In genomic region chr3:28978092-28978491, GRCh38 we compare ENCODE assay signal across 17 cellular contexts.
DNase-seq lines count a peak whose midpoint lies in the region; ATAC-seq and TF ChIP-seq lines count a peak whose summit lies in the region.
"Had no signal": no experiment of that assay in that cellular context is flagged by ENCODE, and none has a peak within 500 bp of the region (broad histone marks: within the 10 kb centered on the region; RNA-seq: fewer than 3 reads in every experiment).

No MANE protein-coding gene starts in this region.

- no peaks in the 10 kb centered on the region for H3K27me3 ChIP-seq in SK-N-SH (ENCODE audit: insufficient read depth)
- H3K27me3 ChIP-seq: BLaER1 had no signal

- H3K79me2 ChIP-seq in SK-N-SH (ENCODE audit: insufficient read depth) = no peaks in the 10 kb centered on the region

- H2AFZ ChIP-seq in SK-N-SH (ENCODE audit: low read depth) = no peak overlapping the region

- H3K27ac ChIP-seq in SK-N-SH (ENCODE audit: low read depth in 2 of 2, low read length in 1 of 2) = no peak overlapping the region
- H3K27ac ChIP-seq: 22Rv1, BLaER1, C4-2B had no signal

- no peaks in the 10 kb centered on the region for H3K4me1 ChIP-seq in SK-N-SH (ENCODE audit: control insufficient read depth in 1 of 2, insufficient read depth in 2 of 2, low read depth in 1 of 2, low read length in 1 of 2)
- H3K4me1 ChIP-seq: BLaER1, Caco-2, HAP-1 had no signal

- TF ChIP-seq EP300 in SK-N-SH (IDR thresholded peaks at IDR 0.05; ENCODE audit: borderline replicate concordance in 1 of 2, low read depth in 1 of 2, low read length in 1 of 2) = no peak

- DNase-seq in NCI-H1694 treated with DMSO at 0.1 percent for 48 hours (lab: John Stamatoyannopoulos, UW) (peak; percentile 1), NCI-H1694 (lab: John Stamatoyannopoulos, UW) (no peak), SK-N-SH (no peak), SK-N-DZ (ENCODE audit: low spot score) (peak; percentile 10), NCI-H1417 (lab: John Stamatoyannopoulos, UW) (no peak)
- DNase-seq: Caco-2; CD4-positive, CD25-positive, alpha-beta regulatory T cell; CD8-positive, alpha-beta T cell; DMS153; DND-41; GOT3; HFFc6 had no signal

- H3K9ac ChIP-seq in SK-N-SH = no peak overlapping the region
- H3K9ac ChIP-seq: BLaER1 had no signal

- peak; percentile 53; the same call in 1 of the 3 replicates for ATAC-seq in SK-N-SH treated with all-trans-retinoic acid at 6 μM for 48 hours
- ATAC-seq: CD8-positive, alpha-beta T cell had no signal

- H3K4me2 ChIP-seq in SK-N-SH = no peak overlapping the region
- H3K4me2 ChIP-seq: BLaER1 had no signal

- no peaks in the 10 kb centered on the region for H3K9me2 ChIP-seq in SK-N-SH

- CTCF ChIA-PET in SK-N-SH (lab: Yijun Ruan, JAX) = no interaction called here

- no peaks in the 10 kb centered on the region for H3K9me3 ChIP-seq in SK-N-SH
- H3K9me3 ChIP-seq: BLaER1, Caco-2, HAP-1 had no signal

- TF ChIP-seq RAD21 in SK-N-SH (IDR thresholded peaks at IDR 0.05; ENCODE audit: low read length) = no peak

- H3K36me3 ChIP-seq in SK-N-SH (replicated peaks in 1 of 2; ENCODE audit: control insufficient read depth in 1 of 2, insufficient read depth in 2 of 2, low read length in 1 of 2) = no peaks in the 10 kb centered on the region
- H3K36me3 ChIP-seq: BLaER1, HAP-1 had no signal

- no peaks in the 10 kb centered on the region for H3F3A ChIP-seq in SK-N-SH (replicated peaks; ENCODE audit: insufficient read depth)

- no peak overlapping the region for H3K4me3 ChIP-seq in SK-N-SH (ENCODE audit: low read depth in 2 of 2, low read length in 1 of 2)
- H3K4me3 ChIP-seq: BLaER1, HAP-1 had no signal

- WGBS in SK-N-SH (ENCODE audit: low lambda C conversion rate) = 55% methylated on average over 3 of the region's 3 CpGs

- no peaks in the 10 kb centered on the region for H4K20me1 ChIP-seq in SK-N-SH (ENCODE audit: insufficient read depth)
- H4K20me1 ChIP-seq: BLaER1 had no signal

- no peak for TF ChIP-seq CTCF in SK-N-SH (IDR thresholded peaks at IDR 0.05)

- POLR2A ChIA-PET in SK-N-SH (lab: Yijun Ruan, JAX) = no interaction called here

TF ChIP-seq in SK-N-SH treated with all-trans-retinoic acid at 6 μM for 48 hours, 23 proteins besides CTCF, POLR2A, EP300 and RAD21 (continues in another document):
- TF ChIP-seq ISL1 (CRISPR knock-in tag; IDR thresholded peaks at IDR 0.05) (peak; percentile 63), CSDC2 (CRISPR knock-in tag; IDR thresholded peaks at IDR 0.05) (no peak), TCF4 (CRISPR knock-in tag; IDR thresholded peaks at IDR 0.05; ENCODE audit: borderline replicate concordance) (no peak), ZNF70 (CRISPR knock-in tag; IDR thresholded peaks at IDR 0.05) (no peak), SNAI2 (CRISPR knock-in tag; IDR thresholded peaks at IDR 0.05) (no peak), ARNTL (CRISPR knock-in tag; IDR thresholded peaks at IDR 0.05; ENCODE audit: borderline replicate concordance, low read depth) (no peak), ESRRG (CRISPR knock-in tag; IDR thresholded peaks at IDR 0.05) (no peak), CREB5 (CRISPR knock-in tag; IDR thresholded peaks at IDR 0.05; ENCODE audit: low read depth) (peak; percentile 54; the same call in 1 of the 2 replicates), GLIS3 (CRISPR knock-in tag; IDR thresholded peaks at IDR 0.05) (no peak)
- TF ChIP-seq, protein P1, sequence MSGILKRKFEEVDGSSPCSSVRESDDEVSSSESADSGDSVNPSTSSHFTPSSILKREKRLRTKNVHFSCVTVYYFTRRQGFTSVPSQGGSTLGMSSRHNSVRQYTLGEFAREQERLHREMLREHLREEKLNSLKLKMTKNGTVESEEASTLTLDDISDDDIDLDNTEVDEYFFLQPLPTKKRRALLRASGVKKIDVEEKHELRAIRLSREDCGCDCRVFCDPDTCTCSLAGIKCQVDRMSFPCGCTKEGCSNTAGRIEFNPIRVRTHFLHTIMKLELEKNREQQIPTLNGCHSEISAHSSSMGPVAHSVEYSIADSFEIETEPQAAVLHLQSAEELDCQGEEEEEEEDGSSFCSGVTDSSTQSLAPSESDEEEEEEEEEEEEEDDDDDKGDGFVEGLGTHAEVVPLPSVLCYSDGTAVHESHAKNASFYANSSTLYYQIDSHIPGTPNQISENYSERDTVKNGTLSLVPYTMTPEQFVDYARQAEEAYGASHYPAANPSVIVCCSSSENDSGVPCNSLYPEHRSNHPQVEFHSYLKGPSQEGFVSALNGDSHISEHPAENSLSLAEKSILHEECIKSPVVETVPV (CRISPR knock-in tag; IDR thresholded peaks at IDR 0.05) = no peak

TF ChIP-seq in SK-N-SH, 30 proteins besides CTCF, POLR2A, EP300 and RAD21:
- no peak for TF ChIP-seq SMC3 (IDR thresholded peaks at IDR 0.05; ENCODE audit: low read depth, low read length)

Comparison
In these comparisons a context has a peak if more than half of its experiments do, and no peak if none do; other contexts are left out.
1. DNase-seq: peak in NCI-H1694 treated with DMSO at 0.1 percent for 48 hours (single experiment) and SK-N-DZ (single experiment); none in NCI-H1694 (single experiment), SK-N-SH (single experiment) and NCI-H1417 (0 of 3).